11 cellular contexts compared by ENCODE assay signal in the genomic region with DNA sequence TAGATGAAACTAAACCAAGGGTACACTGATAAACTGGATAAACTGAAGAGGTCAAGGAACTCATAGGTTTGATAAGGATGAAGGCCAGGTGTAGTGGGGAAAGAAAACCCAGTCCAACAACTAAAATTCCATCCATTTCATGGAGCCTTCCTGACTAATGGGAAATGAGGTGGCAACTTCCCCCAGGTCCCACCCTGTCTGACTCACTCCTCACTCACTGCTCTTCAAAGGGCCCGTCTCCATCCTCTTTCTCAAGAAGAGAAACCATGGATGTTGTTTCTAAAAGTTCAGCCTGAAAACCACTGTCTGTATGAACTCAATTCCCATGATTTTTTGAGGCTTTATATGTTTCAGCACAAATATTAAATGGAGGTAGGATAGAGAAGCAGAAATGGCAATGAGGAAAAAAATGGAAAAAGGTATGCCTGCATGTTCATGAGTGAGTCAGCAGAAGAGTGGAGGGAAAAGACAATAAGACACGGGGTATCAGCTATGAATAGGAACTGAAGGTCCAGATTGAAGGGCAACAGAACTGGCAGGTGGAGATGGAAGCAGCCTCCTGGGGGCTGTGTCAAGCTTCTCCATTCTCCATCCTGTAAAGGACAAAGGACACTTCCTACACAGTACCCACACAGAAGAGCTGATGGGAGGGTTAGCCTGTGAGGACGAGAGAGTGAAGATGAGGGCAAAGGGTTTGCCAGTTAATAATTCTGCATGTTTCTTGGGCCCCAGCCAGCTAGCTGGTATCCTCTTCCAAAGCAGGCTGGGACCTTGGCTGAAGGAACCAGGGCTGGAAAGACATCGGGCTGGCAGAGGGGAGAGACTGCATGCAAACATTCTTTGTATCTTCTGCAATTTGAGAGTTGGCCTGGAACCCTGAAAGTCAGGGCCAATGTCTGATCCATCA. TPM values are rescaled to one million over a fixed set of nuclear protein-coding genes. Genes with fewer than 3 reads are reported as not detected.
A peak's percentile ranks its signal among the peaks of the same experiment; 100 is the strongest.
DNase-seq lines count a peak whose midpoint lies in the region; ATAC-seq and TF ChIP-seq lines count a peak whose summit lies in the region.
"Had no signal": no experiment of that assay in that cellular context is flagged by ENCODE, and none has a peak within 500 bp of the region (broad histone marks: within the 10 kb centered on the region; RNA-seq: fewer than 3 reads in every experiment).

No MANE protein-coding gene starts in this region.

- POLR2A ChIA-PET in BJ (lab: Charles Lee) = no interaction called here
- POLR2A ChIA-PET in PC-9 (lab: Charles Lee; ENCODE audit: unreplicated experiment) = interaction anchor here (0.5 to 0.7 kb wide), 5 partner anchors 8 to 556 kb away, joined by 3 to 27 read pairs (median 4); no protein-coding TSS in a partner anchor

- H2BK120ac ChIP-seq in mesenchymal stem cell (ENCODE audit: low read depth, low read length) = no peak overlapping the region

- no peak overlapping the region for H2BK5ac ChIP-seq in mesenchymal stem cell (ENCODE audit: low read depth, low read length, poor library complexity, severe bottlenecking)

- no peak for TF ChIP-seq CTCF in BJ (IDR thresholded peaks at IDR 0.05; ENCODE audit: insufficient read depth, low read depth, low read length)
- no peak for TF ChIP-seq CTCF in PC-9 (conservative IDR thresholded peaks at IDR 0.05)
- no peak for TF ChIP-seq CTCF in uterus (IDR thresholded peaks at IDR 0.05)

- H3K27me3 ChIP-seq in BJ (ENCODE audit: control insufficient read depth, insufficient read depth, low read length) (no peaks in the 10 kb centered on the region), PC-9 (ENCODE audit: insufficient read depth, low read depth) (no peaks in the 10 kb centered on the region), mesenchymal stem cell (ENCODE audit: control insufficient read depth in 1 of 2, insufficient read depth in 1 of 2, low read length in 2 of 2) (no peaks in the 10 kb centered on the region), uterus (no peaks in the 10 kb centered on the region)

- no peaks in the 10 kb centered on the region for H3K9me2 ChIP-seq in PC-9 (ENCODE audit: insufficient read depth)

- no peak overlapping the region for H4K91ac ChIP-seq in mesenchymal stem cell (ENCODE audit: low read length)

- H3K9me3 ChIP-seq in PC-9 (ENCODE audit: insufficient read depth, low read depth) = no peaks in the 10 kb centered on the region
- no peaks in the 10 kb centered on the region for H3K9me3 ChIP-seq in mesenchymal stem cell (ENCODE audit: control insufficient read depth, low read length)
- H3K9me3 ChIP-seq in uterus = no peaks in the 10 kb centered on the region
- H3K9me3 ChIP-seq: Caco-2 had no signal

- no peak overlapping the region for H3K23ac ChIP-seq in mesenchymal stem cell (ENCODE audit: low read length in 2 of 2)

- no peak overlapping the region for H3K4ac ChIP-seq in mesenchymal stem cell (ENCODE audit: low read depth in 1 of 2, low read length in 2 of 2)

- ATAC-seq in esophagus mucosa (peak; percentile 77), HG02610 (IDR thresholded peaks at IDR 0.05; ENCODE audit: unreplicated experiment) (no peak)

- no TSS peak for BruUV-seq in PC-9 (replicated peaks; lab: Mats Ljungman, UMichigan)

- no peaks in the 10 kb centered on the region for H4K20me1 ChIP-seq in PC-9 (ENCODE audit: insufficient read depth)

- intact Hi-C loops in PC-9 (cut with micrococcal nuclease; ENCODE audit: unreplicated experiment) (loop anchor here (1.0 to 5.0 kb wide), 2 partner anchors 135 to 459 kb away; no protein-coding TSS in a partner anchor), uterus (cut with DNase I; ENCODE audit: low total_unique reads) (no loop called here)

- H3K36me3 ChIP-seq in BJ (ENCODE audit: control insufficient read depth, insufficient read depth, low read length) (peaks cover 1% of the 10 kb centered on the region), PC-9 (ENCODE audit: low read depth) (no peaks in the 10 kb centered on the region), mesenchymal stem cell (ENCODE audit: control insufficient read depth in 1 of 2, insufficient read depth in 2 of 2, low read depth in 1 of 2, low read length in 2 of 2) (peaks cover 2 to 19% of the 10 kb centered on the region in 2 experiments), uterus (no peaks in the 10 kb centered on the region)

- H3K9ac ChIP-seq in mesenchymal stem cell (ENCODE audit: low read length) = peak overlapping the region; percentile 68

- H3F3A ChIP-seq in PC-9 (ENCODE audit: insufficient read depth, low read depth) = peaks cover 59% of the 10 kb centered on the region

- H2AK5ac ChIP-seq in mesenchymal stem cell (ENCODE audit: low read length, severe bottlenecking) = no peak overlapping the region

- no peak overlapping the region for H2BK12ac ChIP-seq in mesenchymal stem cell (ENCODE audit: low read length in 2 of 2)

- TF ChIP-seq POLR2A in uterus (IDR thresholded peaks at IDR 0.05) = no peak

- H2AFZ ChIP-seq in PC-9 (no peak overlapping the region), mesenchymal stem cell (ENCODE audit: low read depth, low read length) (no peak overlapping the region)

- H2BK15ac ChIP-seq in mesenchymal stem cell (ENCODE audit: low read depth, poor library complexity, severe bottlenecking) = no peak overlapping the region

- WGBS in mesenchymal stem cell = 49% methylated on average over 4 of the region's 4 CpGs

- peak overlapping the region; percentile 85 for H3K27ac ChIP-seq in PC-9
- H3K27ac ChIP-seq in mesenchymal stem cell (ENCODE audit: low read length, poor library complexity, severe bottlenecking) = no peak overlapping the region
- H3K27ac ChIP-seq in uterus = peak overlapping the region in 1 of 2 donors; percentile 33

- peak overlapping the region; percentile 55 for H4K8ac ChIP-seq in mesenchymal stem cell (ENCODE audit: low read length)

- H3K4me3 ChIP-seq in BJ (ENCODE audit: low read depth, low read length) (no peak overlapping the region), PC-9 (no peak overlapping the region), mesenchymal stem cell (ENCODE audit: insufficient read depth in 1 of 2, low read depth in 1 of 2, low read length in 2 of 2) (peak overlapping the region in 1 of 2 experiments; percentile 40), uterus (no peak overlapping the region)

- DNase-seq in BJ (ENCODE audit: low read depth) (peak; percentile 46), PC-9 (peak; percentile 68 to 88), mesenchymal stem cell (peak; percentile 69), OCI-M1 (lab: John Stamatoyannopoulos, UW) (no peak), uterus (no peak)
- DNase-seq in activated CD4-positive, alpha-beta T cell treated with anti-CD3 and anti-CD28 coated beads for 48 hours = no peak
- DNase-seq: activated gamma-delta T cell, Caco-2, Kasumi-1 had no signal

- no peak overlapping the region for H3K18ac ChIP-seq in mesenchymal stem cell (ENCODE audit: low read depth in 1 of 2, low read length in 2 of 2)

- CTCF ChIA-PET in BJ (lab: Yijun Ruan, JAX) (no interaction called here), PC-9 (lab: Charles Lee) (interaction anchor here (0.6 to 1.0 kb wide), 3 partner anchors 88 to 298 kb away, joined by 3 to 8 read pairs (median 4); partner anchors contain the start of gene C1orf210)

- H3K4me2 ChIP-seq in PC-9 = peak overlapping the region; percentile 41
- H3K4me2 ChIP-seq in mesenchymal stem cell (ENCODE audit: low read length, poor library complexity, severe bottlenecking) = no peak overlapping the region

- peaks cover 7% of the 10 kb centered on the region for H3K79me1 ChIP-seq in mesenchymal stem cell (replicated peaks; ENCODE audit: low read length, poor library complexity, severe bottlenecking)

- H3K14ac ChIP-seq in mesenchymal stem cell (ENCODE audit: low read length in 2 of 2) = no peak overlapping the region

- peaks cover 41% of the 10 kb centered on the region for H3K79me2 ChIP-seq in PC-9 (ENCODE audit: low read depth)

- peaks cover 52% of the 10 kb centered on the region for H3K4me1 ChIP-seq in PC-9 (replicated peaks; ENCODE audit: insufficient read depth)
- peaks cover 6% of the 10 kb centered on the region for H3K4me1 ChIP-seq in mesenchymal stem cell (ENCODE audit: control insufficient read depth, insufficient read depth, low read depth, low read length)
- peaks cover 0 to 7% of the 10 kb centered on the region in 2 donors for H3K4me1 ChIP-seq in uterus

RNA-seq across cellular contexts. Expression of gene ELOVL1, which starts 5.5 kb away (rescaled TPM):
- 263 and 287 TPM in 2 replicates for polyA plus RNA-seq in BJ (2011; rRNA removed)
- polyA minus RNA-seq in BJ (2011; rRNA and poly(A)+ RNA removed) = 82.3 and 130 TPM in 2 replicates
- 131 TPM in 2 replicates for total RNA-seq in PC-9 (2021)
- total RNA-seq in esophagus mucosa = 172 TPM
- 132 TPM for polyA plus RNA-seq in mesenchymal stem cell (2013, experiment 1 of 2)
- polyA plus RNA-seq in mesenchymal stem cell (2013, experiment 2 of 2) = 131 TPM
- 10 to 100 TPM in 3 of 4 donors, 1 to 10 TPM in 1; 7.9 to 62.8 (median 34.9) TPM for total RNA-seq in uterus

RNA-seq across cellular contexts. Expression of gene CDC20, which starts 14.5 kb away (rescaled TPM):
- polyA plus RNA-seq in BJ (2011; rRNA removed) = 58.4 and 107 TPM in 2 replicates
- 72.8 and 96.5 TPM in 2 replicates for polyA minus RNA-seq in BJ (2011; rRNA and poly(A)+ RNA removed)
- total RNA-seq in PC-9 (2021) (180 and 229 TPM in 2 replicates), esophagus mucosa (76.2 TPM), uterus (10 to 100 TPM in 1 of 4 donors, 1 to 10 TPM in 1, not detected in 2; 1.3 to 20.3 TPM)
- 10.3 TPM for polyA plus RNA-seq in mesenchymal stem cell (2013, experiment 1 of 2)
- polyA plus RNA-seq in mesenchymal stem cell (2013, experiment 2 of 2) = 9.8 TPM

RNA-seq across cellular contexts. Expression of gene MED8, which starts 16.3 kb away (rescaled TPM):
- polyA plus RNA-seq in BJ (2011; rRNA removed) = 50.8 and 52.0 TPM in 2 replicates
- polyA minus RNA-seq in BJ (2011; rRNA and poly(A)+ RNA removed) = 22.4 and 23.6 TPM in 2 replicates
- total RNA-seq in PC-9 (2021) (54.8 and 56.0 TPM in 2 replicates), esophagus mucosa (46.0 TPM), uterus (10 to 100 TPM; 19.4 to 33.9 (median 28.5) TPM)
- 57.8 TPM for polyA plus RNA-seq in mesenchymal stem cell (2013, experiment 1 of 2)
- 59.6 TPM for polyA plus RNA-seq in mesenchymal stem cell (2013, experiment 2 of 2)

RNA-seq across cellular contexts. Expression of gene SZT2, which starts 16.4 kb away (rescaled TPM):
- 8.6 and 12.1 TPM in 2 replicates for polyA plus RNA-seq in BJ (2011; rRNA removed)
- 29.9 and 30.9 TPM in 2 replicates for polyA minus RNA-seq in BJ (2011; rRNA and poly(A)+ RNA removed)
- 71.6 and 76.1 TPM in 2 replicates for total RNA-seq in PC-9 (2021)
- total RNA-seq in esophagus mucosa = 22.0 TPM
- 7.6 TPM for polyA plus RNA-seq in mesenchymal stem cell (2013, experiment 1 of 2)
- 6.2 TPM for polyA plus RNA-seq in mesenchymal stem cell (2013, experiment 2 of 2)
- total RNA-seq in uterus = 100 to 1,000 TPM in 1 of 4 donors, 10 to 100 TPM in 3; 15.6 to 128 (median 31.0) TPM

RNA-seq across cellular contexts. Expression of gene MPL, which starts 35.7 kb away (rescaled TPM):
- not detected in 2 replicates for polyA plus RNA-seq in BJ (2011; rRNA removed)
- 0.67 TPM in 1 of 2 replicates, not detected in the other for polyA minus RNA-seq in BJ (2011; rRNA and poly(A)+ RNA removed)
- total RNA-seq in PC-9 (2021) (0.76 and 1.6 TPM in 2 replicates), esophagus mucosa (0.48 TPM), uterus (1 to 10 TPM in 1 of 4 donors, not detected in 3; 1.3 TPM)
- polyA plus RNA-seq in mesenchymal stem cell (2013, experiment 1 of 2) = 0.07 TPM
- not detected for polyA plus RNA-seq in mesenchymal stem cell (2013, experiment 2 of 2)
- total RNA-seq: Caco-2 had no signal

Comparison
In these comparisons a context has a peak if more than half of its experiments do, and no peak if none do; other contexts are left out.
1. DNase-seq: peak in BJ (single experiment), PC-9 (2 of 2) and mesenchymal stem cell (single experiment); none in OCI-M1 (single experiment), activated CD4-positive, alpha-beta T cell treated with anti-CD3 and anti-CD28 coated beads for 48 hours (single experiment) and uterus (0 of 2).